In the genomic region with DNA sequence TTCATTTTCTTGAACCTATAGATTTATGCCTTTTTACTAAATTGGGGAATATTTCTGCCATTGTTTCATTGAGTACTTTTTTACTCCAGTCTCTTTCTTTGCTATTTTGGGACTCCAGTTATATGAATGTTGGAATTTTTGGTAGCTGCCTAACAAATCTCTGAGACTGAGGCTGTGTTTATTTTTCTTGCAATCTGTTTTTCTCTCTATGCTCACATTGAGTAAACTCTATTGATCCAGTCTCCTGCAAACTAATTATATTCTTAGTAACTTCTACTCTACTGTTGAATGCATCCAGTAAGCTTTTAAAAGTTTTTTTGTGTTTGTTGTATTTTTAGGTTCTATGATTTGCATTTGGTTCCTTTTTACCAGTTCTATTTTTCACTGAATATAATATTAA, we compare ENCODE assay signal across 26 cellular contexts.
"Had no signal": no experiment of that assay in that cellular context is flagged by ENCODE, and none has a peak within 500 bp of the region (broad histone marks: within the 10 kb centered on the region; RNA-seq: fewer than 3 reads in every experiment).

No MANE protein-coding gene starts in this region.

- H3K4me1 Mint-ChIP-seq: endodermal cell, immature natural killer cell had no signal

- DNase-seq: colonic mucosa; cortex of kidney; effector CD8-positive, alpha-beta T cell; effector memory CD8-positive, alpha-beta T cell; endodermal cell; erythroblast; esophagus squamous epithelium; foreskin keratinocyte; heart left ventricle; hypothalamus; immature natural killer cell; islet precursor cell; kidney; kidney glomerular epithelial cell; left colon; left lung; left ventricle myocardium superior; lower lobe of right lung; mesenchymal stem cell; midbrain had no signal

- H3K27me3 ChIP-seq: colonic mucosa, esophagus squamous epithelium, foreskin keratinocyte, gastroesophageal sphincter, heart left ventricle, hepatocyte, left lung had no signal

- H3K4me1 ChIP-seq: colonic mucosa, esophagus squamous epithelium, foreskin keratinocyte, gastroesophageal sphincter, heart left ventricle, left lung, lower lobe of right lung had no signal

- H3K9me3 ChIP-seq: colonic mucosa, esophagus squamous epithelium, gastroesophageal sphincter, left lung, lower lobe of right lung had no signal

- H3K27ac Mint-ChIP-seq: dendritic cell treated with granulocyte-macrophage colony-stimulating factor and Interleukin-4, amounts not matched to agents 40 ng/mL and 50 ng/mL, for 4 days; effector memory CD8-positive, alpha-beta T cell; endodermal cell; immature natural killer cell had no signal

- H3K27ac ChIP-seq: colonic mucosa, epithelial cell of prostate, esophagus squamous epithelium, foreskin keratinocyte, gastroesophageal sphincter, heart left ventricle, hepatocyte, left lung, lower lobe of right lung had no signal

- H3K4me2 ChIP-seq: hepatocyte had no signal

- H3K79me2 ChIP-seq: hepatocyte had no signal

- H3K36me3 Mint-ChIP-seq: immature natural killer cell had no signal

- H3K4me3 ChIP-seq: colonic mucosa, esophagus squamous epithelium, gastroesophageal sphincter, heart left ventricle, hepatocyte, left lung, lower lobe of right lung had no signal

- ATAC-seq: effector memory CD8-positive, alpha-beta T cell; esophagus mucosa; foreskin keratinocyte; gastroesophageal sphincter; heart left ventricle; left colon; left lung; left ventricle myocardium superior; lower lobe of right lung had no signal

- H2AFZ ChIP-seq: hepatocyte had no signal

- H3K9me3 Mint-ChIP-seq: effector memory CD8-positive, alpha-beta T cell; immature natural killer cell had no signal

- H3K4me3 Mint-ChIP-seq: dendritic cell treated with granulocyte-macrophage colony-stimulating factor and Interleukin-4, amounts not matched to agents 40 ng/mL and 50 ng/mL, for 4 days; effector memory CD8-positive, alpha-beta T cell; endodermal cell; immature natural killer cell had no signal

- H3K36me3 ChIP-seq: colonic mucosa, esophagus squamous epithelium, gastroesophageal sphincter, heart left ventricle, left lung, lower lobe of right lung had no signal

- H3K27me3 Mint-ChIP-seq: dendritic cell treated with granulocyte-macrophage colony-stimulating factor and Interleukin-4, amounts not matched to agents 40 ng/mL and 50 ng/mL, for 4 days; effector memory CD8-positive, alpha-beta T cell had no signal

- FAIRE-seq: endometrium had no signal
